In the genomic region with DNA sequence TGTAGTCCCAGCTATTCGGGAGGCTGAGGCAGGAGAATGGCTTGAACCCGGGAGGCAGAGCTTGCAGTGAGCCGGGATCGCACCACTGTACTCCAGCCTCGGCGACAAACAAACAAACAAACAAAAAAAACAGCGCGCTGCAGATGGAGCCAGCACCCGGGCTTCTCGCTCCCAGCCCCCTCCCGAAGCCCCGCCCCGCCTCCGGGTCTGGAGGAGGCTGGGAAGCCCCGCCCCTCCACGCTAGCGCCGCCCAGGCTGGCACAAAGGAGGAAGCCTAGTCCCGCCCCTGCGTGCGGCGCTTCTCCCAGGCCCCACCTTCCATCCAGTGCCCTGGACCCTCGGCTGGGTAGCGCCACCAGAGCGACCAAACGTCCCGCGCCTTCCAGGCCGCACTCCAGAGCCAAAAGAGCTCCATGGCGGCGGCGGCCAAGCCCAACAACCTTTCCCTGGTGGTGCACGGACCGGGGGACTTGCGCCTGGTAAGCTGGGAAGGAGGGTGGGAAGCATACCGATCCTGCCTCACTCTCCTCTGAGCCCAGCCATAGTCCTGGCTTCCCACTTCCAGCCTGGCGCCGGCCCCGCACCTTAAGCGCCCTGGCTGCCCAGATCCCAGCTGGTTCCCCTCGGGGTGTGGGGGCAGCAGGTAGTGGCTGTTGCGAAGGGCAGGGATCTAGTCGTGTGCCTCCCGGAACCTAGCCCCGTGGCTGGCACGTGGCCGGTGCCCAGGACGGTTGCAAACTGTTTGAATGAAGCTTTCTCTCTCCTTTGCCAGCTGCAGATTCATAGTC, we compare ENCODE assay signal across 8 cellular contexts. TPM values are rescaled to one million over a fixed set of nuclear protein-coding genes. Genes with fewer than 3 reads are reported as not detected.
DNase-seq lines count a peak whose midpoint lies in the region; ATAC-seq, FAIRE-seq and TF ChIP-seq lines count a peak whose summit lies in the region.

TSS of gene SORD (plus strand) at position 325 of the 788 bp plus-strand sequence. CDS start at position 414, 89 bp downstream.

- DNase-seq in GM12891 (ENCODE audit: insufficient read length, low spot score), result peak; percentile 95
- peak; percentile 12 for DNase-seq in NCI-H1417 treated with DMSO at 0.1 percent for 48 hours (lab: John Stamatoyannopoulos, UW)
- peak; percentile 88 for DNase-seq in T follicular helper cell (ENCODE audit: low read depth)
- peak; percentile 64 for DNase-seq in amniotic epithelial cell (ENCODE audit: low read depth)
- DNase-seq in left cardiac atrium, result peak; percentile 96
- peak; percentile 97 for DNase-seq in posterior vena cava (ENCODE audit: low spot score)
- DNase-seq in upper lobe of right lung, result peak; percentile 97

- no peak for TF ChIP-seq CTCF in upper lobe of right lung (IDR thresholded peaks at IDR 0.05)

- intact Hi-C loops in left cardiac atrium (cut with DNase I), result no loop called here
- intact Hi-C loops in posterior vena cava (cut with DNase I), result no loop called here
- intact Hi-C loops in upper lobe of right lung (cut with DNase I), result no loop called here

- H3K4me3 ChIP-seq in upper lobe of right lung, result peak within 1 kb of the TSS; percentile 60

- H3K9me3 ChIP-seq in upper lobe of right lung, result no peaks in the 10 kb centered on the region

- H3K36me3 ChIP-seq in upper lobe of right lung, result no peaks in the 10 kb centered on the region

- peaks cover 5% of the 10 kb centered on the region for H3K4me1 ChIP-seq in upper lobe of right lung

- H3K27me3 ChIP-seq in upper lobe of right lung, result peaks cover 7% of the 10 kb centered on the region

- ATAC-seq in HG02763 (IDR thresholded peaks at IDR 0.05; ENCODE audit: unreplicated experiment) (peak; percentile 98), left cardiac atrium (peak; percentile 99 to 100), upper lobe of right lung (peak; percentile 99)

- FAIRE-seq in GM12891 (lab: Jason Lieb, UNC), result no peak

- TF ChIP-seq POLR2A in GM12891 (IDR thresholded peaks at IDR 0.05; ENCODE audit: low read depth, low read length), result no peak

- H3K27ac ChIP-seq in upper lobe of right lung, result peak within 1 kb of the TSS; percentile 40

TF ChIP-seq in GM12891, 5 proteins besides CTCF, POLR2A, EP300 and RAD21:
- TF ChIP-seq SPI1 (IDR thresholded peaks at IDR 0.05; ENCODE audit: low read depth, low read length) (no peak), POU2F2 (IDR thresholded peaks at IDR 0.05; ENCODE audit: low read depth, low read length) (no peak), POLR2AphosphoS5 (IDR thresholded peaks at IDR 0.05; ENCODE audit: low read depth, low read length) (no peak), PAX5 (IDR thresholded peaks at IDR 0.05; ENCODE audit: insufficient read depth, low read length, severe bottlenecking) (no peak), TAF1 (IDR thresholded peaks at IDR 0.05; ENCODE audit: low read depth, low read length) (no peak)
TF ChIP-seq in GM12891: peak in this region for 0.

RNA-seq across cellular contexts. Expression of gene SORD, which starts in this region (rescaled TPM):
- polyA plus RNA-seq in GM12891 (2012; ENCODE audit: low read depth, missing spikeins), result 14.6 TPM
- 10 to 100 TPM; 10.6 to 14.5 TPM for total RNA-seq in left cardiac atrium
- total RNA-seq in posterior vena cava, result 1 to 10 TPM; 6.7 to 9.3 TPM
- total RNA-seq in upper lobe of right lung, result 7.3 TPM

Comparison
In these comparisons a context has a peak if more than half of its experiments do, and no peak if none do; other contexts are left out.
1. Peak in every context shown above with its lines: DNase-seq, ATAC-seq, H3K4me3 ChIP-seq and H3K27ac ChIP-seq.
2. DNase-seq: peak in every context shown above with its lines; median percentile 97 in posterior vena cava; 97 in upper lobe of right lung; 96 in left cardiac atrium; 95 in GM12891; 88 in T follicular helper cell; 64 in amniotic epithelial cell; 12 in NCI-H1417 treated with DMSO at 0.1 percent for 48 hours.